In the genomic region with DNA sequence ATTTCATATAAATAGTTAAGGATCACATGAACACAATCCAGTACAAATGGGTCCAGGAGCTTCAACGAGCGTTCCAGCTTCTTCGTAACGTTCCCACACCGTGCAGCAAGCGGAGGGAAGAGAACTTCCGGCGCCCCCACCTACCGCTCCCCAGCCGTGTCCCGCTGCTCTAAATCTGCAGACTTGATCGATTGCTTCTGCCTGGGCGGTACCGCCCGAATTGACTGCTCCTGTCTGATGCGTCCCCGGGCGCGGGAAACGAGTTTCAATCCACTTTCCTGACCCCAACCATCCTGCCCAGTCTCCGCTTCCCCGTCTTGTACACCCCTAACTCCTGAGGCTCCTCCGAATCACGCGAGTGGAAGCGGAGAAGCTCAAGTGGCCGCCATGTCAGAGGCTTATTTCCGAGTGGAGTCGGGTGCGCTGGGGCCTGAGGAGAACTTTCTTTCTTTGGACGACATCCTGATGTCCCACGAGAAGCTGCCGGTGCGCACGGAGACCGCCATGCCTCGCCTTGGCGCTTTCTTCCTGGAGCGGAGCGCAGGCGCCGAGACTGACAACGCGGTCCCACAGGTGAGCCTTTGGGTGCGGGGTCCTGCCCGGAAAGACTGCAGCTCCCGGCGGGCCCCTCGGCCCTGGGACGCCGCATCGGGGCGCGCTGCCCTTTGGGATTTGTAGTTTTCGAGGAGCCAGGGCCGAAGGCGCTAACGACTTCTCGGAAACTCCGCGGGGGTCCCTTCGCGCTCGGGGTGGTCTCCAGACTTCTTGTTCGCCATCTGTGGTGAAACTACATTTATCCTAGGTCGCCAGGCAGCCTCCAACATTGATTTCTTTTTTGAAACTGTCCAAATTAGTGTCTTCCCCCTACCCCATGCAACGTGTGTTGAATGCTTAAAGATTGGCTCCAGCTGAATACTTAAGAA, we compare ENCODE assay signal across 1 cellular context.
TF ChIP-seq lines count a peak whose summit lies in the region.

A gene (plus strand): TSS at position 257 of the 923 bp plus-strand sequence. CDS start 131 bp downstream, at position 388.

TF ChIP-seq in GM12878, 131 proteins besides CTCF, POLR2A, EP300 and RAD21 (continued from another document and continues in another):
- peak; percentile 69; the same call in 1 of the 2 replicates for TF ChIP-seq CBFB (IDR thresholded peaks at IDR 0.05; ENCODE audit: low read depth)
- peak; percentile 69; the same call in 1 of the 2 replicates for TF ChIP-seq SMAD5 (IDR thresholded peaks at IDR 0.05; ENCODE audit: low read depth)
- TF ChIP-seq TAF1 (IDR thresholded peaks at IDR 0.05; ENCODE audit: borderline replicate concordance, low read depth, low read length) = peak; percentile 78; the same call in 1 of the 2 replicates
- peak; percentile 31 for TF ChIP-seq SMAD1 (IDR thresholded peaks at IDR 0.05; ENCODE audit: low read depth, partially characterized antibody)
- peak; percentile 76; the same call in 1 of the 2 replicates for TF ChIP-seq SREBF1 (IDR thresholded peaks at IDR 0.05; ENCODE audit: low read length)
- TF ChIP-seq ZNF207 (IDR thresholded peaks at IDR 0.05; ENCODE audit: borderline replicate concordance) = 0 out of 2 replicates have a peak, but pooled peaks have one; percentile 56
- TF ChIP-seq, protein P1, sequence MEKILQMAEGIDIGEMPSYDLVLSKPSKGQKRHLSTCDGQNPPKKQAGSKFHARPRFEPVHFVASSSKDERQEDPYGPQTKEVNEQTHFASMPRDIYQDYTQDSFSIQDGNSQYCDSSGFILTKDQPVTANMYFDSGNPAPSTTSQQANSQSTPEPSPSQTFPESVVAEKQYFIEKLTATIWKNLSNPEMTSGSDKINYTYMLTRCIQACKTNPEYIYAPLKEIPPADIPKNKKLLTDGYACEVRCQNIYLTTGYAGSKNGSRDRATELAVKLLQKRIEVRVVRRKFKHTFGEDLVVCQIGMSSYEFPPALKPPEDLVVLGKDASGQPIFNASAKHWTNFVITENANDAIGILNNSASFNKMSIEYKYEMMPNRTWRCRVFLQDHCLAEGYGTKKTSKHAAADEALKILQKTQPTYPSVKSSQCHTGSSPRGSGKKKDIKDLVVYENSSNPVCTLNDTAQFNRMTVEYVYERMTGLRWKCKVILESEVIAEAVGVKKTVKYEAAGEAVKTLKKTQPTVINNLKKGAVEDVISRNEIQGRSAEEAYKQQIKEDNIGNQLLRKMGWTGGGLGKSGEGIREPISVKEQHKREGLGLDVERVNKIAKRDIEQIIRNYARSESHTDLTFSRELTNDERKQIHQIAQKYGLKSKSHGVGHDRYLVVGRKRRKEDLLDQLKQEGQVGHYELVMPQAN (conservative IDR thresholded peaks at IDR 0.05) = peak; percentile 90
- peak; percentile 90 for TF ChIP-seq YY1 (IDR thresholded peaks at IDR 0.05; ENCODE audit: low read depth, low read length)
- peak; percentile 42 for TF ChIP-seq MYC (IDR thresholded peaks at IDR 0.05; ENCODE audit: insufficient read depth, insufficient read length, insufficient replicate concordance, low read length, severe bottlenecking)
- TF ChIP-seq BACH1 (IDR thresholded peaks at IDR 0.05; ENCODE audit: borderline replicate concordance) = peak; percentile 63; the same call in 1 of the 2 replicates
- no peak for TF ChIP-seq POU2F2 (IDR thresholded peaks at IDR 0.05; ENCODE audit: borderline replicate concordance, low read depth, low read length)
- TF ChIP-seq ETV6 (conservative IDR thresholded peaks at IDR 0.05 in 1 of 2, IDR thresholded peaks at IDR 0.05 in 1 of 2; ENCODE audit: borderline replicate concordance in 1 of 2, low read depth in 1 of 2) = no peak
- TF ChIP-seq, protein P2, sequence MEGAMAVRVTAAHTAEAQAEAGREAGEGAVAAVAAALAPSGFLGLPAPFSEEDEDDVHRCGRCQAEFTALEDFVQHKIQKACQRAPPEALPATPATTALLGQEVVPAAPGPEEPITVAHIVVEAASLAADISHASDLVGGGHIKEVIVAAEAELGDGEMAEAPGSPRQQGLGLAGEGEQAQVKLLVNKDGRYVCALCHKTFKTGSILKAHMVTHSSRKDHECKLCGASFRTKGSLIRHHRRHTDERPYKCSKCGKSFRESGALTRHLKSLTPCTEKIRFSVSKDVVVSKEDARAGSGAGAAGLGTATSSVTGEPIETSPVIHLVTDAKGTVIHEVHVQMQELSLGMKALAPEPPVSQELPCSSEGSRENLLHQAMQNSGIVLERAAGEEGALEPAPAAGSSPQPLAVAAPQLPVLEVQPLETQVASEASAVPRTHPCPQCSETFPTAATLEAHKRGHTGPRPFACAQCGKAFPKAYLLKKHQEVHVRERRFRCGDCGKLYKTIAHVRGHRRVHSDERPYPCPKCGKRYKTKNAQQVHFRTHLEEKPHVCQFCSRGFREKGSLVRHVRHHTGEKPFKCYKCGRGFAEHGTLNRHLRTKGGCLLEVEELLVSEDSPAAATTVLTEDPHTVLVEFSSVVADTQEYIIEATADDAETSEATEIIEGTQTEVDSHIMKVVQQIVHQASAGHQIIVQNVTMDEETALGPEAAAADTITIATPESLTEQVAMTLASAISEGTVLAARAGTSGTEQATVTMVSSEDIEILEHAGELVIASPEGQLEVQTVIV (IDR thresholded peaks at IDR 0.05; ENCODE audit: borderline replicate concordance, partially characterized antibody) = peak; percentile 75
- TF ChIP-seq, protein P3, sequence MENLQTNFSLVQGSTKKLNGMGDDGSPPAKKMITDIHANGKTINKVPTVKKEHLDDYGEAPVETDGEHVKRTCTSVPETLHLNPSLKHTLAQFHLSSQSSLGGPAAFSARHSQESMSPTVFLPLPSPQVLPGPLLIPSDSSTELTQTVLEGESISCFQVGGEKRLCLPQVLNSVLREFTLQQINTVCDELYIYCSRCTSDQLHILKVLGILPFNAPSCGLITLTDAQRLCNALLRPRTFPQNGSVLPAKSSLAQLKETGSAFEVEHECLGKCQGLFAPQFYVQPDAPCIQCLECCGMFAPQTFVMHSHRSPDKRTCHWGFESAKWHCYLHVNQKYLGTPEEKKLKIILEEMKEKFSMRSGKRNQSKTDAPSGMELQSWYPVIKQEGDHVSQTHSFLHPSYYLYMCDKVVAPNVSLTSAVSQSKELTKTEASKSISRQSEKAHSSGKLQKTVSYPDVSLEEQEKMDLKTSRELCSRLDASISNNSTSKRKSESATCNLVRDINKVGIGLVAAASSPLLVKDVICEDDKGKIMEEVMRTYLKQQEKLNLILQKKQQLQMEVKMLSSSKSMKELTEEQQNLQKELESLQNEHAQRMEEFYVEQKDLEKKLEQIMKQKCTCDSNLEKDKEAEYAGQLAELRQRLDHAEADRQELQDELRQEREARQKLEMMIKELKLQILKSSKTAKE (IDR thresholded peaks at IDR 0.05; ENCODE audit: low read depth, poor library complexity, severe bottlenecking) = peak; percentile 42
- peak; percentile 48 for TF ChIP-seq RUNX3 (IDR thresholded peaks at IDR 0.05; ENCODE audit: low read length)
- 0 out of 2 replicates have a peak, but pooled peaks have one; percentile 50 for TF ChIP-seq HDGF (IDR thresholded peaks at IDR 0.05)
- 0 out of 2 replicates have a peak, but pooled peaks have one; percentile 57 for TF ChIP-seq CBX5 (IDR thresholded peaks at IDR 0.05; ENCODE audit: low read depth)
- TF ChIP-seq BHLHE40 (IDR thresholded peaks at IDR 0.05; ENCODE audit: borderline replicate concordance in 1 of 2, low read depth in 2 of 2, low read length in 1 of 2) = peak in 1 of 2 experiments; percentile 4; a peak in 1 of 4 replicates
- TF ChIP-seq NR2F1 (conservative IDR thresholded peaks at IDR 0.05) = peak; percentile 27
- no peak for TF ChIP-seq JUNB (IDR thresholded peaks at IDR 0.05)
- peak; percentile 86 for TF ChIP-seq SIN3A (IDR thresholded peaks at IDR 0.05; ENCODE audit: low read depth, low read length)
- TF ChIP-seq NR2C1 (IDR thresholded peaks at IDR 0.05) = peak; percentile 3
- peak; percentile 37 to 54; a peak in 3 of 4 replicates for TF ChIP-seq IKZF2 (IDR thresholded peaks at IDR 0.05)
- peak; percentile 49; the same call in 1 of the 2 replicates for TF ChIP-seq IRF4 (IDR thresholded peaks at IDR 0.05; ENCODE audit: low read depth, low read length)
- TF ChIP-seq YBX1 (IDR thresholded peaks at IDR 0.05) = no peak
- TF ChIP-seq PAX5 (IDR thresholded peaks at IDR 0.05; ENCODE audit: borderline replicate concordance, low read depth, low read length) = peak; percentile 30; the same call in 1 of the 2 replicates
- TF ChIP-seq SP1 (IDR thresholded peaks at IDR 0.05; ENCODE audit: low read depth, low read length) = peak; percentile 44
- peak; percentile 88 for TF ChIP-seq CREB1 (IDR thresholded peaks at IDR 0.05; ENCODE audit: low read depth)
- peak; percentile 54; the same call in 1 of the 2 replicates for TF ChIP-seq FOXK2 (IDR thresholded peaks at IDR 0.05)
- peak; percentile 43; the same call in 1 of the 2 replicates for TF ChIP-seq LARP7 (IDR thresholded peaks at IDR 0.05)
- TF ChIP-seq HDAC2 (IDR thresholded peaks at IDR 0.05) = no peak
- TF ChIP-seq, protein P4, sequence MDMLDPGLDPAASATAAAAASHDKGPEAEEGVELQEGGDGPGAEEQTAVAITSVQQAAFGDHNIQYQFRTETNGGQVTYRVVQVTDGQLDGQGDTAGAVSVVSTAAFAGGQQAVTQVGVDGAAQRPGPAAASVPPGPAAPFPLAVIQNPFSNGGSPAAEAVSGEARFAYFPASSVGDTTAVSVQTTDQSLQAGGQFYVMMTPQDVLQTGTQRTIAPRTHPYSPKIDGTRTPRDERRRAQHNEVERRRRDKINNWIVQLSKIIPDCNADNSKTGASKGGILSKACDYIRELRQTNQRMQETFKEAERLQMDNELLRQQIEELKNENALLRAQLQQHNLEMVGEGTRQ (IDR thresholded peaks at IDR 0.05; ENCODE audit: borderline replicate concordance, low read depth, low read length) = no peak
- TF ChIP-seq NFIC (IDR thresholded peaks at IDR 0.05; ENCODE audit: low read depth, low read length) = peak; percentile 38; the same call in 1 of the 2 replicates
- TF ChIP-seq, protein P5, sequence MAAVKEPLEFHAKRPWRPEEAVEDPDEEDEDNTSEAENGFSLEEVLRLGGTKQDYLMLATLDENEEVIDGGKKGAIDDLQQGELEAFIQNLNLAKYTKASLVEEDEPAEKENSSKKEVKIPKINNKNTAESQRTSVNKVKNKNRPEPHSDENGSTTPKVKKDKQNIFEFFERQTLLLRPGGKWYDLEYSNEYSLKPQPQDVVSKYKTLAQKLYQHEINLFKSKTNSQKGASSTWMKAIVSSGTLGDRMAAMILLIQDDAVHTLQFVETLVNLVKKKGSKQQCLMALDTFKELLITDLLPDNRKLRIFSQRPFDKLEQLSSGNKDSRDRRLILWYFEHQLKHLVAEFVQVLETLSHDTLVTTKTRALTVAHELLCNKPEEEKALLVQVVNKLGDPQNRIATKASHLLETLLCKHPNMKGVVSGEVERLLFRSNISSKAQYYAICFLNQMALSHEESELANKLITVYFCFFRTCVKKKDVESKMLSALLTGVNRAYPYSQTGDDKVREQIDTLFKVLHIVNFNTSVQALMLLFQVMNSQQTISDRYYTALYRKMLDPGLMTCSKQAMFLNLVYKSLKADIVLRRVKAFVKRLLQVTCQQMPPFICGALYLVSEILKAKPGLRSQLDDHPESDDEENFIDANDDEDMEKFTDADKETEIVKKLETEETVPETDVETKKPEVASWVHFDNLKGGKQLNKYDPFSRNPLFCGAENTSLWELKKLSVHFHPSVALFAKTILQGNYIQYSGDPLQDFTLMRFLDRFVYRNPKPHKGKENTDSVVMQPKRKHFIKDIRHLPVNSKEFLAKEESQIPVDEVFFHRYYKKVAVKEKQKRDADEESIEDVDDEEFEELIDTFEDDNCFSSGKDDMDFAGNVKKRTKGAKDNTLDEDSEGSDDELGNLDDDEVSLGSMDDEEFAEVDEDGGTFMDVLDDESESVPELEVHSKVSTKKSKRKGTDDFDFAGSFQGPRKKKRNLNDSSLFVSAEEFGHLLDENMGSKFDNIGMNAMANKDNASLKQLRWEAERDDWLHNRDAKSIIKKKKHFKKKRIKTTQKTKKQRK (IDR thresholded peaks at IDR 0.05; ENCODE audit: low read depth, low read length) = peak; percentile 55
- TF ChIP-seq, protein P6, sequence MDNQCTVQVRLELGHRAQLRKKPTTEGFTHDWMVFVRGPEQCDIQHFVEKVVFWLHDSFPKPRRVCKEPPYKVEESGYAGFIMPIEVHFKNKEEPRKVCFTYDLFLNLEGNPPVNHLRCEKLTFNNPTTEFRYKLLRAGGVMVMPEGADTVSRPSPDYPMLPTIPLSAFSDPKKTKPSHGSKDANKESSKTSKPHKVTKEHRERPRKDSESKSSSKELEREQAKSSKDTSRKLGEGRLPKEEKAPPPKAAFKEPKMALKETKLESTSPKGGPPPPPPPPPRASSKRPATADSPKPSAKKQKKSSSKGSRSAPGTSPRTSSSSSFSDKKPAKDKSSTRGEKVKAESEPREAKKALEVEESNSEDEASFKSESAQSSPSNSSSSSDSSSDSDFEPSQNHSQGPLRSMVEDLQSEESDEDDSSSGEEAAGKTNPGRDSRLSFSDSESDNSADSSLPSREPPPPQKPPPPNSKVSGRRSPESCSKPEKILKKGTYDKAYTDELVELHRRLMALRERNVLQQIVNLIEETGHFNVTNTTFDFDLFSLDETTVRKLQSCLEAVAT (IDR thresholded peaks at IDR 0.05) = peak; percentile 100
- TF ChIP-seq, protein P7, sequence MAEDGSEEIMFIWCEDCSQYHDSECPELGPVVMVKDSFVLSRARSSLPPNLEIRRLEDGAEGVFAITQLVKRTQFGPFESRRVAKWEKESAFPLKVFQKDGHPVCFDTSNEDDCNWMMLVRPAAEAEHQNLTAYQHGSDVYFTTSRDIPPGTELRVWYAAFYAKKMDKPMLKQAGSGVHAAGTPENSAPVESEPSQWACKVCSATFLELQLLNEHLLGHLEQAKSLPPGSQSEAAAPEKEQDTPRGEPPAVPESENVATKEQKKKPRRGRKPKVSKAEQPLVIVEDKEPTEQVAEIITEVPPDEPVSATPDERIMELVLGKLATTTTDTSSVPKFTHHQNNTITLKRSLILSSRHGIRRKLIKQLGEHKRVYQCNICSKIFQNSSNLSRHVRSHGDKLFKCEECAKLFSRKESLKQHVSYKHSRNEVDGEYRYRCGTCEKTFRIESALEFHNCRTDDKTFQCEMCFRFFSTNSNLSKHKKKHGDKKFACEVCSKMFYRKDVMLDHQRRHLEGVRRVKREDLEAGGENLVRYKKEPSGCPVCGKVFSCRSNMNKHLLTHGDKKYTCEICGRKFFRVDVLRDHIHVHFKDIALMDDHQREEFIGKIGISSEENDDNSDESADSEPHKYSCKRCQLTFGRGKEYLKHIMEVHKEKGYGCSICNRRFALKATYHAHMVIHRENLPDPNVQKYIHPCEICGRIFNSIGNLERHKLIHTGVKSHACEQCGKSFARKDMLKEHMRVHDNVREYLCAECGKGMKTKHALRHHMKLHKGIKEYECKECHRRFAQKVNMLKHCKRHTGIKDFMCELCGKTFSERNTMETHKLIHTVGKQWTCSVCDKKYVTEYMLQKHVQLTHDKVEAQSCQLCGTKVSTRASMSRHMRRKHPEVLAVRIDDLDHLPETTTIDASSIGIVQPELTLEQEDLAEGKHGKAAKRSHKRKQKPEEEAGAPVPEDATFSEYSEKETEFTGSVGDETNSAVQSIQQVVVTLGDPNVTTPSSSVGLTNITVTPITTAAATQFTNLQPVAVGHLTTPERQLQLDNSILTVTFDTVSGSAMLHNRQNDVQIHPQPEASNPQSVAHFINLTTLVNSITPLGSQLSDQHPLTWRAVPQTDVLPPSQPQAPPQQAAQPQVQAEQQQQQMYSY (CRISPR knock-in tag; IDR thresholded peaks at IDR 0.05) = no peak
- TF ChIP-seq SMARCA5 (IDR thresholded peaks at IDR 0.05) = 0 out of 2 replicates have a peak, but pooled peaks have one; percentile 35
- TF ChIP-seq DPF2 (IDR thresholded peaks at IDR 0.05) = 0 out of 2 replicates have a peak, but pooled peaks have one; percentile 35
- TF ChIP-seq SRF (IDR thresholded peaks at IDR 0.05; ENCODE audit: low read depth in 2 of 2, low read length in 2 of 2) = peak; percentile 84 to 99
